ENCODE assay signal across 2 cellular contexts in the genomic region with DNA sequence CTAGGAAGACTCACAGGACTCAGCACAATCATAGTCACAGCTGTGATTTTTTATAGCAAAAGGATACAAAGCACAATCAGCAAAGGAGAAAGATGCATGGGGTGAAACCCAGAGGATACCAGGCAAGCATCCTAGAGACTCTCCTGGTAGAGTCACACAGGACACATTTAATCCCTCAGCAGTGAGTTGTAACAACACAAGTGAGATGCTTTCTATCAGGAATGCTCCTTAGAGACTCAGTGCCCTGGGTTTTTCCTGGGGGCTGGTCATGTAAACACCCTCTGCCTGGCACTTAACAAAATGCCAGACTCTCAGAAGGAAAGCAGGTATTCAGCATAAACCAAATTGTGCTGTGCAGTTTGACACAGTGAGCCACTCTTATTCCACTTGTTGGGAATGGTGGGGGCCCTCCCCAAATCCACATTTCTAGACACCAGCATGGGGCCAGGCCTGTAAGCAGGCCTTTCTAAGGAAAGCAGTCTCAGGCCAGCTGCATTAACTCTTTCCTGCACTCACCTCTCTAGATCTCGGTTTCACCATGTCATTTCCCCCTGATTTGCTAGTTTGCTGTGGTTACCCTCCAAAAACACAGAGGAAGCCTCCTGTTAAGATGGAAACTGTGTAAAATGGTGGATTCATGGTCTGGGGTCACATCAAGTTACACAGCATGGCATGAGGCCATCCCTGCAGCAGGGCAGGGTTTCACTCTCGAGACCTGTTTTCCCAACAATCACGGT.
TF ChIP-seq lines count a peak whose summit lies in the region.

No MANE protein-coding gene starts in this region.

TF ChIP-seq in HepG2, 621 proteins besides CTCF, POLR2A, EP300 and RAD21:
- no peak for TF ChIP-seq SNAPC2 (CRISPR knock-in tag; IDR thresholded peaks at IDR 0.05)
- TF ChIP-seq ZKSCAN5 (CRISPR knock-in tag; IDR thresholded peaks at IDR 0.05): no peak
- TF ChIP-seq GLI4 (CRISPR knock-in tag; IDR thresholded peaks at IDR 0.05; ENCODE audit: borderline replicate concordance): no peak
- TF ChIP-seq ZNF652 (CRISPR knock-in tag; IDR thresholded peaks at IDR 0.05; ENCODE audit: borderline replicate concordance, low read depth): peak; percentile 44; the same call in 1 of the 2 replicates
- no peak for TF ChIP-seq ZNF225 (CRISPR knock-in tag; IDR thresholded peaks at IDR 0.05)

TF ChIP-seq in WTC11, 78 proteins besides CTCF, POLR2A, EP300 and RAD21:
- TF ChIP-seq, protein P1, sequence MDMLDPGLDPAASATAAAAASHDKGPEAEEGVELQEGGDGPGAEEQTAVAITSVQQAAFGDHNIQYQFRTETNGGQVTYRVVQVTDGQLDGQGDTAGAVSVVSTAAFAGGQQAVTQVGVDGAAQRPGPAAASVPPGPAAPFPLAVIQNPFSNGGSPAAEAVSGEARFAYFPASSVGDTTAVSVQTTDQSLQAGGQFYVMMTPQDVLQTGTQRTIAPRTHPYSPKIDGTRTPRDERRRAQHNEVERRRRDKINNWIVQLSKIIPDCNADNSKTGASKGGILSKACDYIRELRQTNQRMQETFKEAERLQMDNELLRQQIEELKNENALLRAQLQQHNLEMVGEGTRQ (CRISPR knock-in tag; IDR thresholded peaks at IDR 0.05): no peak
- TF ChIP-seq ATF2 (CRISPR knock-in tag; IDR thresholded peaks at IDR 0.05; ENCODE audit: borderline replicate concordance, low read depth) (no peak), ESRRA (CRISPR knock-in tag; IDR thresholded peaks at IDR 0.05; ENCODE audit: borderline replicate concordance) (no peak), ARID4B (CRISPR knock-in tag; IDR thresholded peaks at IDR 0.05; ENCODE audit: borderline replicate concordance) (no peak), FOXK1 (CRISPR knock-in tag; IDR thresholded peaks at IDR 0.05) (no peak), NFE2L1 (CRISPR knock-in tag; IDR thresholded peaks at IDR 0.05) (no peak), IRF1 (CRISPR knock-in tag; IDR thresholded peaks at IDR 0.05) (no peak), NR2C2 (CRISPR knock-in tag; IDR thresholded peaks at IDR 0.05) (no peak), ETV6 (CRISPR knock-in tag; IDR thresholded peaks at IDR 0.05) (no peak), ZNF219 (CRISPR knock-in tag; IDR thresholded peaks at IDR 0.05; ENCODE audit: borderline replicate concordance) (no peak)
- TF ChIP-seq, protein P2, sequence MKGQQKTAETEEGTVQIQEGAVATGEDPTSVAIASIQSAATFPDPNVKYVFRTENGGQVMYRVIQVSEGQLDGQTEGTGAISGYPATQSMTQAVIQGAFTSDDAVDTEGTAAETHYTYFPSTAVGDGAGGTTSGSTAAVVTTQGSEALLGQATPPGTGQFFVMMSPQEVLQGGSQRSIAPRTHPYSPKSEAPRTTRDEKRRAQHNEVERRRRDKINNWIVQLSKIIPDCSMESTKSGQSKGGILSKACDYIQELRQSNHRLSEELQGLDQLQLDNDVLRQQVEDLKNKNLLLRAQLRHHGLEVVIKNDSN (CRISPR knock-in tag; IDR thresholded peaks at IDR 0.05): no peak
- TF ChIP-seq, protein P3, sequence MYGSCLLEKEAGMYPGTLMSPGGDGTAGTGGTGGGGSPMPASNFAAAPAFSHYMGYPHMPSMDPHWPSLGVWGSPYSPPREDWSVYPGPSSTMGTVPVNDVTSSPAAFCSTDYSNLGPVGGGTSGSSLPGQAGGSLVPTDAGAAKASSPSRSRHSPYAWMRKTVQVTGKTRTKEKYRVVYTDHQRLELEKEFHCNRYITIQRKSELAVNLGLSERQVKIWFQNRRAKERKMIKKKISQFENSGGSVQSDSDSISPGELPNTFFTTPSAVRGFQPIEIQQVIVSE (CRISPR knock-in tag; IDR thresholded peaks at IDR 0.05; ENCODE audit: borderline replicate concordance): no peak
- TF ChIP-seq, protein P4, sequence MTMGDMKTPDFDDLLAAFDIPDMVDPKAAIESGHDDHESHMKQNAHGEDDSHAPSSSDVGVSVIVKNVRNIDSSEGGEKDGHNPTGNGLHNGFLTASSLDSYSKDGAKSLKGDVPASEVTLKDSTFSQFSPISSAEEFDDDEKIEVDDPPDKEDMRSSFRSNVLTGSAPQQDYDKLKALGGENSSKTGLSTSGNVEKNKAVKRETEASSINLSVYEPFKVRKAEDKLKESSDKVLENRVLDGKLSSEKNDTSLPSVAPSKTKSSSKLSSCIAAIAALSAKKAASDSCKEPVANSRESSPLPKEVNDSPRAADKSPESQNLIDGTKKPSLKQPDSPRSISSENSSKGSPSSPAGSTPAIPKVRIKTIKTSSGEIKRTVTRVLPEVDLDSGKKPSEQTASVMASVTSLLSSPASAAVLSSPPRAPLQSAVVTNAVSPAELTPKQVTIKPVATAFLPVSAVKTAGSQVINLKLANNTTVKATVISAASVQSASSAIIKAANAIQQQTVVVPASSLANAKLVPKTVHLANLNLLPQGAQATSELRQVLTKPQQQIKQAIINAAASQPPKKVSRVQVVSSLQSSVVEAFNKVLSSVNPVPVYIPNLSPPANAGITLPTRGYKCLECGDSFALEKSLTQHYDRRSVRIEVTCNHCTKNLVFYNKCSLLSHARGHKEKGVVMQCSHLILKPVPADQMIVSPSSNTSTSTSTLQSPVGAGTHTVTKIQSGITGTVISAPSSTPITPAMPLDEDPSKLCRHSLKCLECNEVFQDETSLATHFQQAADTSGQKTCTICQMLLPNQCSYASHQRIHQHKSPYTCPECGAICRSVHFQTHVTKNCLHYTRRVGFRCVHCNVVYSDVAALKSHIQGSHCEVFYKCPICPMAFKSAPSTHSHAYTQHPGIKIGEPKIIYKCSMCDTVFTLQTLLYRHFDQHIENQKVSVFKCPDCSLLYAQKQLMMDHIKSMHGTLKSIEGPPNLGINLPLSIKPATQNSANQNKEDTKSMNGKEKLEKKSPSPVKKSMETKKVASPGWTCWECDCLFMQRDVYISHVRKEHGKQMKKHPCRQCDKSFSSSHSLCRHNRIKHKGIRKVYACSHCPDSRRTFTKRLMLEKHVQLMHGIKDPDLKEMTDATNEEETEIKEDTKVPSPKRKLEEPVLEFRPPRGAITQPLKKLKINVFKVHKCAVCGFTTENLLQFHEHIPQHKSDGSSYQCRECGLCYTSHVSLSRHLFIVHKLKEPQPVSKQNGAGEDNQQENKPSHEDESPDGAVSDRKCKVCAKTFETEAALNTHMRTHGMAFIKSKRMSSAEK (CRISPR knock-in tag; IDR thresholded peaks at IDR 0.05; ENCODE audit: borderline replicate concordance): no peak
- TF ChIP-seq, protein P5, sequence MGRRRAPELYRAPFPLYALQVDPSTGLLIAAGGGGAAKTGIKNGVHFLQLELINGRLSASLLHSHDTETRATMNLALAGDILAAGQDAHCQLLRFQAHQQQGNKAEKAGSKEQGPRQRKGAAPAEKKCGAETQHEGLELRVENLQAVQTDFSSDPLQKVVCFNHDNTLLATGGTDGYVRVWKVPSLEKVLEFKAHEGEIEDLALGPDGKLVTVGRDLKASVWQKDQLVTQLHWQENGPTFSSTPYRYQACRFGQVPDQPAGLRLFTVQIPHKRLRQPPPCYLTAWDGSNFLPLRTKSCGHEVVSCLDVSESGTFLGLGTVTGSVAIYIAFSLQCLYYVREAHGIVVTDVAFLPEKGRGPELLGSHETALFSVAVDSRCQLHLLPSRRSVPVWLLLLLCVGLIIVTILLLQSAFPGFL (CRISPR knock-in tag; IDR thresholded peaks at IDR 0.05; ENCODE audit: borderline replicate concordance): no peak
